In the genomic region with DNA sequence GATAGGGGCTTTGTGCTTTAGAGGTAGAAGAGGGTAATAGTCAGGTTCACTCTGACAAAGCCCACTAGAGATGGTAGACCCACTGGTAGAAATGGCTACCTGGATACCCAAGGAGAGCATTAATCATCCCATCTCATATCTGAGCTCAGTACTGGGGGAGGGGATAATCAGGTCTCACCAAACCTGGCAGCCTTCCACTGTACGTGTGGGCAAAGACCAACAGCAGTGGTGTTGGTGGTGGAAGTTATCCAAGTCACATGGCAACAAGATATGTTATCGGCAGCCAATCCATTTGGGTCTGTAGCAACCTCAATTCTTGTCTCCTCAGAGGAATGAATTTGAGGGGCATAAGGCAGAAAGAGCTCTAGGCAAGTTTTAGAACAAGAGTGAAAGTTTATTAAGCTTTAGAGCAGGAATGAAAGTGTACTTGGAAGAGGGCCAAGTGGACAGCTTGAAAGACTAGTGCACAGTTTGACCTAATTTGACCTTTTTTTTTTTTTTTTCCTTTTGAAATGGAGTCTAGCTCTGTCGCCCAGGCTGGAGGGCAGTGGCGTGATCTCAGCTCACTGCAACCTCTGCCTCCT, we compare ENCODE assay signal across 11 cellular contexts.
DNase-seq lines count a peak whose midpoint lies in the region; ATAC-seq and TF ChIP-seq lines count a peak whose summit lies in the region.
"Had no signal": no experiment of that assay in that cellular context is flagged by ENCODE, and none has a peak within 500 bp of the region (broad histone marks: within the 10 kb centered on the region; RNA-seq: fewer than 3 reads in every experiment).

No MANE protein-coding gene starts in this region.

- intact Hi-C loops in activated CD8-positive, alpha-beta T cell treated with anti-CD3 and anti-CD28 coated beads for 36 hours (cut with micrococcal nuclease), result no loop called here

- peaks cover 9% of the 10 kb centered on the region for H3K4me1 Mint-ChIP-seq in activated CD8-positive, alpha-beta T cell treated with anti-CD3 and anti-CD28 coated beads for 36 hours (ENCODE audit: low read depth)
- H3K4me1 Mint-ChIP-seq in activated CD8-positive, alpha-beta T cell treated with anti-CD3 and anti-CD28 coated beads, Interleukin-2, amount 10 ng/mL, durations not matched to agents 7 days and 5 days (ENCODE audit: low read depth), result no peaks in the 10 kb centered on the region
- no peaks in the 10 kb centered on the region for H3K4me1 Mint-ChIP-seq in T-helper 2 cell treated with Interferon-gamma antibody and Interleukin-4, amounts not matched to agents 5 μg/mL and 100 μg/mL, for 36 hours (ENCODE audit: low read depth)
- H3K4me1 Mint-ChIP-seq: GM23338 had no signal

- no peak for TF ChIP-seq POLR2A in suprapubic skin (IDR thresholded peaks at IDR 0.05)

- no peak for TF ChIP-seq CTCF in activated CD8-positive, alpha-beta T cell treated with anti-CD3 and anti-CD28 coated beads for 36 hours (IDR thresholded peaks at IDR 0.05)
- no peak for TF ChIP-seq CTCF in suprapubic skin (IDR thresholded peaks at IDR 0.05)

- CTCF ChIA-PET in activated CD8-positive, alpha-beta T cell treated with anti-CD3 and anti-CD28 coated beads for 36 hours (lab: Charles Lee), result interaction anchor here (1.2 kb wide), 1 partner anchor 62 kb away, joined by 4 read pairs; no protein-coding TSS in a partner anchor
- CTCF ChIA-PET in activated CD8-positive, alpha-beta T cell treated with anti-CD3 and anti-CD28 coated beads, Interleukin-2, amount 10 ng/mL, durations not matched to agents 7 days and 5 days (lab: Charles Lee), result no interaction called here

- H3K9me3 ChIP-seq in SJCRH30 (replicated peaks) (no peaks in the 10 kb centered on the region), suprapubic skin (no peaks in the 10 kb centered on the region)

- H3K36me3 ChIP-seq in SJCRH30 (no peaks in the 10 kb centered on the region), suprapubic skin (no peaks in the 10 kb centered on the region)
- H3K36me3 ChIP-seq: cardiac muscle cell had no signal

- 50% methylated on average over 4 of the region's 4 CpGs for WGBS in suprapubic skin

- H3K27ac ChIP-seq in SJCRH30 (no peak overlapping the region), suprapubic skin (peak overlapping the region; percentile 29)
- H3K27ac ChIP-seq: cardiac muscle cell had no signal

- POLR2A ChIA-PET in activated CD8-positive, alpha-beta T cell treated with anti-CD3 and anti-CD28 coated beads for 36 hours (lab: Charles Lee), result no interaction called here
- POLR2A ChIA-PET in activated CD8-positive, alpha-beta T cell treated with anti-CD3 and anti-CD28 coated beads, Interleukin-2, amount 10 ng/mL, durations not matched to agents 7 days and 5 days (lab: Charles Lee), result no interaction called here

- no peak for TF ChIP-seq EP300 in suprapubic skin (IDR thresholded peaks at IDR 0.05)

- H3K4me3 ChIP-seq in SJCRH30, result no peak overlapping the region
- no peak overlapping the region for H3K4me3 ChIP-seq in suprapubic skin
- H3K4me3 ChIP-seq: cardiac muscle cell, GM23338 had no signal

- H3K27me3 ChIP-seq in SJCRH30 (no peaks in the 10 kb centered on the region), suprapubic skin (no peaks in the 10 kb centered on the region)
- H3K27me3 ChIP-seq: cardiac muscle cell had no signal

- H3K27ac Mint-ChIP-seq in activated CD8-positive, alpha-beta T cell treated with anti-CD3 and anti-CD28 coated beads for 36 hours, result no peak overlapping the region
- no peak overlapping the region for H3K27ac Mint-ChIP-seq in activated CD8-positive, alpha-beta T cell treated with anti-CD3 and anti-CD28 coated beads, Interleukin-2, amount 10 ng/mL, durations not matched to agents 7 days and 5 days
- no peak overlapping the region for H3K27ac Mint-ChIP-seq in T-helper 2 cell treated with Interferon-gamma antibody and Interleukin-4, amounts not matched to agents 5 μg/mL and 100 μg/mL, for 36 hours
- H3K27ac Mint-ChIP-seq: GM23338 had no signal

- peaks cover 32% of the 10 kb centered on the region for H3K27me3 Mint-ChIP-seq in activated CD8-positive, alpha-beta T cell treated with anti-CD3 and anti-CD28 coated beads for 36 hours
- H3K27me3 Mint-ChIP-seq in activated CD8-positive, alpha-beta T cell treated with anti-CD3 and anti-CD28 coated beads, Interleukin-2, amount 10 ng/mL, durations not matched to agents 7 days and 5 days (ENCODE audit: low read depth), result peaks cover 32% of the 10 kb centered on the region
- H3K27me3 Mint-ChIP-seq in T-helper 2 cell treated with Interferon-gamma antibody and Interleukin-4, amounts not matched to agents 5 μg/mL and 100 μg/mL, for 36 hours (ENCODE audit: low read depth), result peaks cover 15% of the 10 kb centered on the region

- H3K4me3 Mint-ChIP-seq in activated CD8-positive, alpha-beta T cell treated with anti-CD3 and anti-CD28 coated beads for 36 hours, result no peak overlapping the region
- no peak overlapping the region for H3K4me3 Mint-ChIP-seq in activated CD8-positive, alpha-beta T cell treated with anti-CD3 and anti-CD28 coated beads, Interleukin-2, amount 10 ng/mL, durations not matched to agents 7 days and 5 days
- no peak overlapping the region for H3K4me3 Mint-ChIP-seq in T-helper 2 cell treated with Interferon-gamma antibody and Interleukin-4, amounts not matched to agents 5 μg/mL and 100 μg/mL, for 36 hours
- H3K4me3 Mint-ChIP-seq: GM23338 had no signal

- no peaks in the 10 kb centered on the region for H3K36me3 Mint-ChIP-seq in activated CD8-positive, alpha-beta T cell treated with anti-CD3 and anti-CD28 coated beads for 36 hours (ENCODE audit: low read depth)
- H3K36me3 Mint-ChIP-seq in activated CD8-positive, alpha-beta T cell treated with anti-CD3 and anti-CD28 coated beads, Interleukin-2, amount 10 ng/mL, durations not matched to agents 7 days and 5 days (ENCODE audit: low read depth), result no peaks in the 10 kb centered on the region
- no peaks in the 10 kb centered on the region for H3K36me3 Mint-ChIP-seq in T-helper 2 cell treated with Interferon-gamma antibody and Interleukin-4, amounts not matched to agents 5 μg/mL and 100 μg/mL, for 36 hours (ENCODE audit: low read depth)

- peak; percentile 45 for ATAC-seq in activated CD8-positive, alpha-beta T cell treated with anti-CD3 and anti-CD28 coated beads for 36 hours
- ATAC-seq in activated CD8-positive, alpha-beta T cell treated with anti-CD3 and anti-CD28 coated beads, Interleukin-2, amount 10 ng/mL, durations not matched to agents 7 days and 5 days, result no peak
- ATAC-seq in GM19395 (IDR thresholded peaks at IDR 0.05; ENCODE audit: unreplicated experiment), result no peak
- ATAC-seq: GM23338 had no signal

- peaks cover 15% of the 10 kb centered on the region for H3K4me1 ChIP-seq in SJCRH30
- peaks cover 8% of the 10 kb centered on the region for H3K4me1 ChIP-seq in suprapubic skin

- peak; percentile 5 for DNase-seq in activated CD8-positive, alpha-beta T cell treated with anti-CD3 and anti-CD28 coated beads for 36 hours
- no peak for DNase-seq in activated CD8-positive, alpha-beta T cell treated with anti-CD3 and anti-CD28 coated beads, Interleukin-2, amount 10 ng/mL, durations not matched to agents 7 days and 5 days
- DNase-seq in SJCRH30, result peak; percentile 48 to 54
- DNase-seq in glomerular visceral epithelial cell (ENCODE audit: extremely low spot score), result peak; percentile 85
- DNase-seq in suprapubic skin (ENCODE audit: low spot score in 2 of 2), result no peak
- DNase-seq in T-helper 2 cell treated with Interferon-gamma antibody and Interleukin-4, amounts not matched to agents 5 μg/mL and 100 μg/mL, for 36 hours (ENCODE audit: low spot score), result no peak
- no peak for DNase-seq in activated effector memory CD4-positive, alpha-beta T cell treated with Interleukin-2 at 50 U/mL for 16 hours
- DNase-seq: activated CD4-positive, CD25-positive, alpha-beta regulatory T cell had no signal

- peaks cover 4% of the 10 kb centered on the region for H3K9me3 Mint-ChIP-seq in activated CD8-positive, alpha-beta T cell treated with anti-CD3 and anti-CD28 coated beads for 36 hours
- H3K9me3 Mint-ChIP-seq in activated CD8-positive, alpha-beta T cell treated with anti-CD3 and anti-CD28 coated beads, Interleukin-2, amount 10 ng/mL, durations not matched to agents 7 days and 5 days (ENCODE audit: insufficient read depth), result no peaks in the 10 kb centered on the region
- peaks cover 4% of the 10 kb centered on the region for H3K9me3 Mint-ChIP-seq in T-helper 2 cell treated with Interferon-gamma antibody and Interleukin-4, amounts not matched to agents 5 μg/mL and 100 μg/mL, for 36 hours

Comparison
In these comparisons a context has a peak if more than half of its experiments do, and no peak if none do; other contexts are left out.
1. DNase-seq: peak in activated CD8-positive, alpha-beta T cell treated with anti-CD3 and anti-CD28 coated beads for 36 hours (single experiment), SJCRH30 (2 of 2) and glomerular visceral epithelial cell (single experiment); none in activated CD8-positive, alpha-beta T cell treated with anti-CD3 and anti-CD28 coated beads, Interleukin-2, amount 10 ng/mL, durations not matched to agents 7 days and 5 days (single experiment), suprapubic skin (0 of 2), T-helper 2 cell treated with Interferon-gamma antibody and Interleukin-4, amounts not matched to agents 5 μg/mL and 100 μg/mL, for 36 hours (single experiment) and activated effector memory CD4-positive, alpha-beta T cell treated with Interleukin-2 at 50 U/mL for 16 hours (single experiment).